Comparison of ENCODE assay signal across 17 cellular contexts in the genomic region with DNA sequence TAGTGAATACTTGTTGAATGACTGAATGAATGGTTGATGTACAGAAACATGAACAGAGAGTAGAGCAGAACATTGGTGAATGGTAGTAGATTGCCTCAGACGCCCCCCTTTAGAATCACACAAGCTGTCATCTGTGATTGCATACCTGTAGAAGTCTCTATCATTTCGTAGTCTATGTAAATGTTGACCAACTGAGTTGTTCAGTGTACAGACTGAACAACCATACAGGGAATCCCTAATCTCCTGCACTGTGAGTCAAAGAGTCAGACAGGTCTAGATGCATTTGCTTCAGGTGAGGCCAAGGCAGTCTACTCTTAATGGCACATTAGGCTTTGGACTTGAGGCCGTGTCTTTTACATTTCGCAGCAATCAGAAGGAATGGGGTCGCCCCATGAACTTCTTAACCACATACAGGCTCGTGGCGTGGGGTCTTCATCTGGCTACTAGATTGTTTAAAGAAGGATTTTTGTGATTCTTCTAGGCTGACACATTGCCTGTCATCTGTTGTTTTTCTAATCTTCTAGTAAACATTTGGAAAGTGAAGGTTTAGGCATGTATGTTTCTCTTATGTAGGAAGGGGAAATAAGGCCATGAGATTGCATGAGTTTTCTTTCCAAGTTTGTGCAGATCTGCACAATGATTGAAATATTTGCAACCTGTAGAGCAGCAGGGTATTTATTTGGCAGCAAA.
DNase-seq lines count a peak whose midpoint lies in the region; ATAC-seq and TF ChIP-seq lines count a peak whose summit lies in the region.
"Had no signal": no experiment of that assay in that cellular context is flagged by ENCODE, and none has a peak within 500 bp of the region (broad histone marks: within the 10 kb centered on the region; RNA-seq: fewer than 3 reads in every experiment).

No MANE protein-coding gene starts in this region.

- no peak overlapping the region for H3K4me3 Mint-ChIP-seq in neural progenitor cell
- H3K4me3 Mint-ChIP-seq: CD4-positive, CD25-positive, alpha-beta regulatory T cell had no signal

- no peak overlapping the region for H3K27ac ChIP-seq in HEK293 (ENCODE audit: extremely low read depth, low read depth, low read length)
- H3K27ac ChIP-seq in SJSA1: peak overlapping the region; percentile 94
- no peak overlapping the region for H3K27ac ChIP-seq in neural progenitor cell
- H3K27ac ChIP-seq: BLaER1 had no signal

- DNase-seq in SJSA1 (ENCODE audit: low read depth in 1 of 2, low spot score in 2 of 2) (peak; percentile 87 to 97), kidney glomerular epithelial cell (lab: John Stamatoyannopoulos, UW) (peak; percentile 35), neural progenitor cell (ENCODE audit: low spot score) (no peak), NCI-H345 treated with DMSO at 0.1 percent for 48 hours (lab: John Stamatoyannopoulos, UW; ENCODE audit: unreplicated experiment) (no peak)
- DNase-seq: CD4-positive, CD25-positive, alpha-beta regulatory T cell; H7; KBM-7; NCI-H1105 treated with DMSO at 0.1 percent for 48 hours; NCI-H1930; NCI-H526 treated with DMSO at 0.1 percent for 48 hours; SHP77 treated with DMSO at 0.1 percent for 48 hours; SK-N-SH; SW 1271 had no signal

- H3K79me2 ChIP-seq in neural progenitor cell (ENCODE audit: low read depth): no peaks in the 10 kb centered on the region

- no peak overlapping the region for H2AFZ ChIP-seq in neural progenitor cell (replicated peaks)

- no peak for ATAC-seq in HG03139 (IDR thresholded peaks at IDR 0.05; ENCODE audit: unreplicated experiment)
- ATAC-seq in HG03521 (IDR thresholded peaks at IDR 0.05; ENCODE audit: unreplicated experiment): no peak

- H3K27me3 Mint-ChIP-seq in neural progenitor cell (ENCODE audit: insufficient read depth, low read depth): peaks cover 7% of the 10 kb centered on the region
- H3K27me3 Mint-ChIP-seq: CD4-positive, CD25-positive, alpha-beta regulatory T cell had no signal

- H3K4me3 ChIP-seq in HEK293 (ENCODE audit: low read depth, low read length) (no peak overlapping the region), SJSA1 (no peak overlapping the region), neural progenitor cell (peak overlapping the region; percentile 2)
- H3K4me3 ChIP-seq: BLaER1 had no signal

- CTCF ChIA-PET in HEK293 (lab: Yijun Ruan, JAX): interaction anchor here (0.6 kb wide), 1 partner anchor 1338 kb away, joined by 5 read pairs; no protein-coding TSS in a partner anchor

- H3K27me3 ChIP-seq in SJSA1 (replicated peaks): no peaks in the 10 kb centered on the region
- no peaks in the 10 kb centered on the region for H3K27me3 ChIP-seq in neural progenitor cell
- H3K27me3 ChIP-seq: BLaER1 had no signal

- H3K4me1 Mint-ChIP-seq in neural progenitor cell: peaks cover 34% of the 10 kb centered on the region
- H3K4me1 Mint-ChIP-seq: CD4-positive, CD25-positive, alpha-beta regulatory T cell had no signal

- no peak overlapping the region for H3K27ac Mint-ChIP-seq in neural progenitor cell
- H3K27ac Mint-ChIP-seq: CD4-positive, CD25-positive, alpha-beta regulatory T cell had no signal

- peaks cover 22% of the 10 kb centered on the region for H3F3A ChIP-seq in neural progenitor cell (ENCODE audit: low read depth)

- H3K4me1 ChIP-seq in HEK293 (ENCODE audit: control insufficient read depth, insufficient read depth, low read length): peaks cover 10% of the 10 kb centered on the region
- peaks cover 62% of the 10 kb centered on the region for H3K4me1 ChIP-seq in SJSA1 (replicated peaks)
- peaks cover 17% of the 10 kb centered on the region for H3K4me1 ChIP-seq in neural progenitor cell
- H3K4me1 ChIP-seq: BLaER1 had no signal

- no peaks in the 10 kb centered on the region for H3K9me3 ChIP-seq in HEK293 (ENCODE audit: control insufficient read depth, insufficient read depth, low read depth, low read length)
- H3K9me3 ChIP-seq in SJSA1 (replicated peaks): no peaks in the 10 kb centered on the region
- H3K9me3 ChIP-seq in neural progenitor cell (ENCODE audit: low read depth): no peaks in the 10 kb centered on the region
- H3K9me3 ChIP-seq: BLaER1, SK-N-SH had no signal

- no peak overlapping the region for H3K9ac ChIP-seq in neural progenitor cell
- H3K9ac ChIP-seq: BLaER1, SK-N-SH had no signal

- no peaks in the 10 kb centered on the region for H4K20me1 ChIP-seq in neural progenitor cell (ENCODE audit: low read depth)
- H4K20me1 ChIP-seq: BLaER1 had no signal

- H3K9me3 Mint-ChIP-seq in neural progenitor cell: no peaks in the 10 kb centered on the region
- H3K9me3 Mint-ChIP-seq: CD4-positive, CD25-positive, alpha-beta regulatory T cell had no signal

- peak overlapping the region; percentile 42 for H3K4me2 ChIP-seq in neural progenitor cell
- H3K4me2 ChIP-seq: BLaER1, SK-N-SH had no signal

- POLR2A ChIA-PET in HEK293 (lab: Yijun Ruan, JAX): no interaction called here

- H3K36me3 Mint-ChIP-seq in neural progenitor cell: no peaks in the 10 kb centered on the region
- H3K36me3 Mint-ChIP-seq: CD4-positive, CD25-positive, alpha-beta regulatory T cell had no signal

- H3K36me3 ChIP-seq in HEK293 (ENCODE audit: control insufficient read depth in 2 of 2, insufficient read depth in 1 of 2, low read length in 2 of 2) (no peaks in the 10 kb centered on the region), SJSA1 (no peaks in the 10 kb centered on the region), neural progenitor cell (no peaks in the 10 kb centered on the region)
- H3K36me3 ChIP-seq: BLaER1 had no signal

- no peak for TF ChIP-seq CTCF in HEK293 (tag by site-specific recombination; IDR thresholded peaks at IDR 0.05)
- TF ChIP-seq CTCF in neural progenitor cell (IDR thresholded peaks at IDR 0.05): no peak

TF ChIP-seq in HEK293, 187 proteins besides CTCF, POLR2A, EP300 and RAD21:
- TF ChIP-seq ZNF274 (IDR thresholded peaks at IDR 0.05; ENCODE audit: low read length): no peak
- no peak for TF ChIP-seq ZNF274 (tag by site-specific recombination; IDR thresholded peaks at IDR 0.05; ENCODE audit: borderline replicate concordance)
- peak; percentile 50; the same call in 1 of the 2 replicates for TF ChIP-seq ZNF660 (tag by site-specific recombination; IDR thresholded peaks at IDR 0.05)
- 0 out of 2 replicates have a peak, but pooled peaks have one; percentile 10 for TF ChIP-seq SCRT1 (tag by site-specific recombination; IDR thresholded peaks at IDR 0.05; ENCODE audit: borderline replicate concordance)
- peak; percentile 74 for TF ChIP-seq SCRT2 (tag by site-specific recombination; IDR thresholded peaks at IDR 0.05)
- TF ChIP-seq ZNF16 (tag by site-specific recombination; IDR thresholded peaks at IDR 0.05; ENCODE audit: low read depth): no peak
TF ChIP-seq in HEK293: peak in this region for 3.

Comparison
In these comparisons a context has a peak if more than half of its experiments do, and no peak if none do; other contexts are left out.
1. DNase-seq: peak in SJSA1 (2 of 2) and kidney glomerular epithelial cell (single experiment); none in neural progenitor cell (single experiment) and NCI-H345 treated with DMSO at 0.1 percent for 48 hours (single experiment).